Comparison of ENCODE assay signal across 8 cellular contexts in genomic region chr17:73231841-73232586, GRCh38. TPM values are rescaled to one million over a fixed set of nuclear protein-coding genes. Genes with fewer than 3 reads are reported as not detected.
DNase-seq lines count a peak whose midpoint lies in the region; ATAC-seq and TF ChIP-seq lines count a peak whose summit lies in the region.

No MANE protein-coding gene starts in this region.

- no peaks in the 10 kb centered on the region for H3K9me3 Mint-ChIP-seq in activated CD4-positive, alpha-beta T cell treated with anti-CD3 and anti-CD28 coated beads for 36 hours (ENCODE audit: low read depth)

- CTCF ChIA-PET in activated CD4-positive, alpha-beta T cell treated with anti-CD3 and anti-CD28 coated beads for 36 hours (lab: Charles Lee), result interaction anchor here (0.6 to 3.8 kb wide), 11 partner anchors 9 to 504 kb away, joined by 3 to 31 read pairs (median 4); partner anchors contain the start of gene COG1

- peak overlapping the region; percentile 81 for H3K4me3 Mint-ChIP-seq in activated CD4-positive, alpha-beta T cell treated with anti-CD3 and anti-CD28 coated beads for 36 hours

- peak; percentile 68 for ATAC-seq in HG03439 (IDR thresholded peaks at IDR 0.05; ENCODE audit: unreplicated experiment)
- peak; percentile 91 for ATAC-seq in activated CD4-positive, alpha-beta T cell treated with anti-CD3 and anti-CD28 coated beads for 36 hours

- TF ChIP-seq CTCF in BE2C (IDR thresholded peaks at IDR 0.05; ENCODE audit: low read depth, low read length), result 0 out of 2 replicates have a peak, but pooled peaks have one; percentile 9

- no peaks in the 10 kb centered on the region for H3K27me3 Mint-ChIP-seq in activated CD4-positive, alpha-beta T cell treated with anti-CD3 and anti-CD28 coated beads for 36 hours

- peaks cover 31% of the 10 kb centered on the region for H3K36me3 Mint-ChIP-seq in activated CD4-positive, alpha-beta T cell treated with anti-CD3 and anti-CD28 coated beads for 36 hours (ENCODE audit: low read depth)

- peaks cover 58% of the 10 kb centered on the region for H3K4me1 Mint-ChIP-seq in activated CD4-positive, alpha-beta T cell treated with anti-CD3 and anti-CD28 coated beads for 36 hours

- peak overlapping the region; percentile 83 for H3K4me3 ChIP-seq in BE2C (ENCODE audit: low read depth, low read length)

- peak overlapping the region; percentile 96 for H3K27ac Mint-ChIP-seq in activated CD4-positive, alpha-beta T cell treated with anti-CD3 and anti-CD28 coated beads for 36 hours

- H3K27ac ChIP-seq in cingulate gyrus (ENCODE audit: low read depth, low read length), result peak overlapping the region; percentile 41

- H3K4me1 ChIP-seq in BE2C, result peaks cover 19% of the 10 kb centered on the region

- peaks cover 23% of the 10 kb centered on the region for H3K36me3 ChIP-seq in BE2C

- peak; percentile 99 for DNase-seq in BE2C
- peak; percentile 89 for DNase-seq in GM19238 (ENCODE audit: insufficient read length, low spot score)
- DNase-seq in NCI-H510A treated with DMSO at 0.1 percent for 48 hours (lab: John Stamatoyannopoulos, UW), result peak; percentile 93
- peak; percentile 98 for DNase-seq in activated CD4-positive, alpha-beta T cell treated with anti-CD3 and anti-CD28 coated beads for 36 hours
- DNase-seq in kidney tubule cell (ENCODE audit: low spot score), result peak; percentile 94
- DNase-seq in stimulated activated CD4-positive, alpha-beta T cell treated with anti-CD3 and anti-CD28 coated beads, Interleukin-1b, Interleukin-23, amount 100 ng/mL, for 1 hour (ENCODE audit: low read depth in 2 of 2), result peak; percentile 93

- POLR2A ChIA-PET in activated CD4-positive, alpha-beta T cell treated with anti-CD3 and anti-CD28 coated beads for 36 hours (lab: Charles Lee), result interaction anchor here (0.9 to 1.3 kb wide), 3 partner anchors 29 to 39 kb away, joined by 5 to 7 read pairs (median 6); partner anchors contain the start of gene COG1

- intact Hi-C loops in activated CD4-positive, alpha-beta T cell treated with anti-CD3 and anti-CD28 coated beads for 36 hours (cut with DNase I, micrococcal nuclease), result loop anchor here (1.0 to 5.0 kb wide), 10 partner anchors 21 to 970 kb away; partner anchors contain the start of genes CDC42EP4 (in 2 of the 2), SLC39A11 (in 2 of the 2) and RPL38 (in 1 of the 2)

- H3K9me3 ChIP-seq in BE2C, result no peaks in the 10 kb centered on the region

- H3K27me3 ChIP-seq in BE2C, result no peaks in the 10 kb centered on the region

RNA-seq across cellular contexts. Expression of gene CPSF4L, which starts 29.7 kb away (rescaled TPM):
- polyA plus RNA-seq in BE2C (2012; ENCODE audit: insufficient read depth, insufficient read length, low read depth), result not detected
- not detected for total RNA-seq in activated CD4-positive, alpha-beta T cell treated with anti-CD3 and anti-CD28 coated beads for 36 hours

RNA-seq across cellular contexts. Expression of gene COG1, which starts 39.2 kb away (rescaled TPM):
- polyA plus RNA-seq in BE2C (2012; ENCODE audit: insufficient read depth, insufficient read length, low read depth), result 116 TPM
- total RNA-seq in activated CD4-positive, alpha-beta T cell treated with anti-CD3 and anti-CD28 coated beads for 36 hours, result 10 to 100 TPM; 25.6 to 39.0 TPM

Comparison
In these comparisons a context has a peak if more than half of its experiments do, and no peak if none do; other contexts are left out.
1. Peak in every context shown above with its lines: DNase-seq, ATAC-seq, H3K4me3 ChIP-seq and H3K27ac ChIP-seq.